12 cellular contexts compared by ENCODE assay signal in genomic region chr19:27774337-27774736, GRCh38.
A peak's percentile ranks its signal among the peaks of the same experiment; 100 is the strongest.
DNase-seq lines count a peak whose midpoint lies in the region; ATAC-seq, FAIRE-seq and TF ChIP-seq lines count a peak whose summit lies in the region.
"Had no signal": no experiment of that assay in that cellular context is flagged by ENCODE, and none has a peak within 500 bp of the region (broad histone marks: within the 10 kb centered on the region; RNA-seq: fewer than 3 reads in every experiment).

No MANE protein-coding gene starts in this region.

- no peaks in the 10 kb centered on the region for H3K27me3 ChIP-seq in HCT116 (ENCODE audit: insufficient read depth, low read length)
- H3K27me3 ChIP-seq in naive thymus-derived CD4-positive, alpha-beta T cell (ENCODE audit: control insufficient read depth in 2 of 2, insufficient read depth in 2 of 2, low read length in 2 of 2), result no peaks in the 10 kb centered on the region
- H3K27me3 ChIP-seq: adrenal gland had no signal

- RAD21 ChIA-PET in HCT116 (lab: Charles Lee; ENCODE audit: low non-redundant PET in 1 of 2, low total read pairs in 2 of 2, uncharacterized antibody in 2 of 2, unreplicated experiment in 2 of 2), result no interaction called here

- no peak overlapping the region for H3K4me2 ChIP-seq in HCT116 (ENCODE audit: low read length)

- POLR2A ChIA-PET in HCT116 (lab: Charles Lee), result no interaction called here
- POLR2A ChIA-PET in naive thymus-derived CD4-positive, alpha-beta T cell (lab: Charles Lee), result no interaction called here

- H3K27me3 Mint-ChIP-seq in naive thymus-derived CD4-positive, alpha-beta T cell, result no peaks in the 10 kb centered on the region

- H3K36me3 Mint-ChIP-seq in naive thymus-derived CD4-positive, alpha-beta T cell, result peaks cover 46 to 78% (median 70%) of the 10 kb centered on the region in 5 donors

- intact Hi-C loops in HCT116 (cut with micrococcal nuclease), result no loop called here
- intact Hi-C loops in naive thymus-derived CD4-positive, alpha-beta T cell (cut with micrococcal nuclease), result no loop called here

- peak; percentile 3 for DNase-seq in NCI-H2171 treated with DMSO at 0.1 percent for 48 hours (lab: John Stamatoyannopoulos, UW)
- no peak for DNase-seq in NCI-H2171 (lab: John Stamatoyannopoulos, UW)
- DNase-seq in HCT116 (ENCODE audit: low read depth, low spot score), result no peak
- no peak for DNase-seq in astrocyte of the cerebellum (ENCODE audit: low read depth)
- peak; percentile 19 for DNase-seq in left lobe of liver (ENCODE audit: low spot score)
- no peak for DNase-seq in GM12891 (ENCODE audit: insufficient read length, low spot score)
- DNase-seq in naive thymus-derived CD4-positive, alpha-beta T cell, result no peak
- DNase-seq: NCI-H2081 treated with DMSO at 0.1 percent for 48 hours, occipital lobe had no signal

- H3K4me3 Mint-ChIP-seq in naive thymus-derived CD4-positive, alpha-beta T cell, result no peak overlapping the region

- H3K4me3 ChIP-seq in HCT116 (replicated peaks in 1 of 2; ENCODE audit: low read depth in 1 of 2, low read length in 2 of 2), result no peak overlapping the region
- no peak overlapping the region for H3K4me3 ChIP-seq in astrocyte of the cerebellum (ENCODE audit: low read depth, low read length)
- no peak overlapping the region for H3K4me3 ChIP-seq in naive thymus-derived CD4-positive, alpha-beta T cell (ENCODE audit: low read length)
- H3K4me3 ChIP-seq: adrenal gland had no signal

- no peaks in the 10 kb centered on the region for H3K4me1 ChIP-seq in HCT116 (ENCODE audit: control insufficient read depth in 1 of 2, insufficient read depth in 2 of 2, low read length in 2 of 2)
- no peaks in the 10 kb centered on the region for H3K4me1 ChIP-seq in naive thymus-derived CD4-positive, alpha-beta T cell (ENCODE audit: control insufficient read depth in 2 of 2, insufficient read depth in 2 of 2, low read length in 2 of 2)
- H3K4me1 ChIP-seq: adrenal gland had no signal

- CTCF ChIA-PET in HCT116 (lab: Charles Lee), result no interaction called here
- CTCF ChIA-PET in naive thymus-derived CD4-positive, alpha-beta T cell (lab: Charles Lee), result no interaction called here

- H3K9me3 Mint-ChIP-seq in naive thymus-derived CD4-positive, alpha-beta T cell, result peaks cover 24 to 100% (median 83%) of the 10 kb centered on the region in 11 donors

- H3K27ac ChIP-seq in HCT116 (ENCODE audit: low read depth, low read length), result no peak overlapping the region
- H3K27ac ChIP-seq in naive thymus-derived CD4-positive, alpha-beta T cell (ENCODE audit: low read depth, low read length), result no peak overlapping the region
- H3K27ac ChIP-seq: adrenal gland had no signal

- no peak for TF ChIP-seq POLR2A in HCT116 (IDR thresholded peaks at IDR 0.05; ENCODE audit: borderline replicate concordance, extremely low read depth, insufficient read depth, insufficient read length)
- TF ChIP-seq POLR2A in GM12891 (IDR thresholded peaks at IDR 0.05; ENCODE audit: low read depth, low read length), result no peak

- BruUV-seq in HCT116 (replicated peaks; lab: Mats Ljungman, UMichigan), result no TSS peak

- no peak overlapping the region for H3K9ac ChIP-seq in HCT116 (ENCODE audit: low read length)

- TF ChIP-seq CTCF in HCT116 (IDR thresholded peaks at IDR 0.05 in 2 of 3, conservative IDR thresholded peaks at IDR 0.05 in 1 of 3; ENCODE audit: borderline replicate concordance in 1 of 3, insufficient read depth in 1 of 3, low read depth in 2 of 3, low read length in 2 of 3), result peak in 2 of 3 experiments; percentile 45 to 48; a peak in 4 of 6 replicates
- peak; percentile 41 for TF ChIP-seq CTCF in astrocyte of the cerebellum (IDR thresholded peaks at IDR 0.05; ENCODE audit: low read depth, low read length, missing control alignments)

- peaks cover 17 to 28% of the 10 kb centered on the region in 2 experiments; a peak in 3 of 4 replicates for H3K9me3 ChIP-seq in HCT116 (ENCODE audit: control insufficient read depth in 1 of 2, insufficient read depth in 1 of 2, low read depth in 1 of 2, low read length in 2 of 2)
- peaks cover 0 to 73% (median 13%) of the 10 kb centered on the region in 3 experiments for H3K9me3 ChIP-seq in naive thymus-derived CD4-positive, alpha-beta T cell (ENCODE audit: control insufficient read depth in 2 of 3, low read length in 3 of 3)
- H3K9me3 ChIP-seq: adrenal gland had no signal

- TF ChIP-seq RAD21 in HCT116 (IDR thresholded peaks at IDR 0.05; ENCODE audit: low read depth), result no peak

- H3K36me3 ChIP-seq in HCT116 (ENCODE audit: control insufficient read depth in 1 of 2, insufficient read depth in 2 of 2, low read length in 2 of 2), result no peaks in the 10 kb centered on the region
- peaks cover 0 to 4% (median 0%) of the 10 kb centered on the region in 3 experiments for H3K36me3 ChIP-seq in naive thymus-derived CD4-positive, alpha-beta T cell (ENCODE audit: control insufficient read depth in 2 of 3, insufficient read depth in 3 of 3, low read length in 3 of 3)
- H3K36me3 ChIP-seq: adrenal gland had no signal

- H3K4me1 Mint-ChIP-seq in naive thymus-derived CD4-positive, alpha-beta T cell, result peaks cover 0 to 7% (median 0%) of the 10 kb centered on the region in 7 donors

- no peak overlapping the region for H2AFZ ChIP-seq in HCT116 (ENCODE audit: low read depth, low read length, poor library complexity, severe bottlenecking)

- ATAC-seq in HCT116, result peak; percentile 58
- ATAC-seq in left lobe of liver, result no peak
- no peak for ATAC-seq in GM19351 (IDR thresholded peaks at IDR 0.05; ENCODE audit: unreplicated experiment)
- no peak for ATAC-seq in naive thymus-derived CD4-positive, alpha-beta T cell
- ATAC-seq: Right ventricle myocardium inferior had no signal

- H3K79me2 ChIP-seq in HCT116 (ENCODE audit: insufficient read depth, low read length), result no peaks in the 10 kb centered on the region

- FAIRE-seq in GM12891 (lab: Jason Lieb, UNC), result no peak

- no peak overlapping the region for H3K27ac Mint-ChIP-seq in naive thymus-derived CD4-positive, alpha-beta T cell

- no peaks in the 10 kb centered on the region for H4K20me1 ChIP-seq in HCT116 (ENCODE audit: insufficient read depth)

- H3K9me2 ChIP-seq in HCT116 (ENCODE audit: insufficient read depth), result no peaks in the 10 kb centered on the region

- in situ Hi-C loops in astrocyte of the cerebellum (cut with HindIII; ENCODE audit: low sequenced_read_pairs), result no loop called here

TF ChIP-seq in HCT116, 20 proteins besides CTCF, POLR2A, EP300 and RAD21:
- TF ChIP-seq EZH2 (IDR thresholded peaks at IDR 0.05), result no peak

TF ChIP-seq in GM12891, 5 proteins besides CTCF, POLR2A, EP300 and RAD21:
- no peak for TF ChIP-seq PAX5 (IDR thresholded peaks at IDR 0.05; ENCODE audit: insufficient read depth, low read length, severe bottlenecking)
- TF ChIP-seq TAF1 (IDR thresholded peaks at IDR 0.05; ENCODE audit: low read depth, low read length), result no peak
- TF ChIP-seq POLR2AphosphoS5 (IDR thresholded peaks at IDR 0.05; ENCODE audit: low read depth, low read length), result no peak
- TF ChIP-seq SPI1 (IDR thresholded peaks at IDR 0.05; ENCODE audit: low read depth, low read length), result no peak
- no peak for TF ChIP-seq POU2F2 (IDR thresholded peaks at IDR 0.05; ENCODE audit: low read depth, low read length)

Comparison
In these comparisons a context has a peak if more than half of its experiments do, and no peak if none do; other contexts are left out.
1. DNase-seq: peak in NCI-H2171 treated with DMSO at 0.1 percent for 48 hours (single experiment) and left lobe of liver (single experiment); none in NCI-H2171 (single experiment), HCT116 (single experiment), astrocyte of the cerebellum (single experiment), GM12891 (single experiment) and naive thymus-derived CD4-positive, alpha-beta T cell (0 of 9).